In the genomic region with DNA sequence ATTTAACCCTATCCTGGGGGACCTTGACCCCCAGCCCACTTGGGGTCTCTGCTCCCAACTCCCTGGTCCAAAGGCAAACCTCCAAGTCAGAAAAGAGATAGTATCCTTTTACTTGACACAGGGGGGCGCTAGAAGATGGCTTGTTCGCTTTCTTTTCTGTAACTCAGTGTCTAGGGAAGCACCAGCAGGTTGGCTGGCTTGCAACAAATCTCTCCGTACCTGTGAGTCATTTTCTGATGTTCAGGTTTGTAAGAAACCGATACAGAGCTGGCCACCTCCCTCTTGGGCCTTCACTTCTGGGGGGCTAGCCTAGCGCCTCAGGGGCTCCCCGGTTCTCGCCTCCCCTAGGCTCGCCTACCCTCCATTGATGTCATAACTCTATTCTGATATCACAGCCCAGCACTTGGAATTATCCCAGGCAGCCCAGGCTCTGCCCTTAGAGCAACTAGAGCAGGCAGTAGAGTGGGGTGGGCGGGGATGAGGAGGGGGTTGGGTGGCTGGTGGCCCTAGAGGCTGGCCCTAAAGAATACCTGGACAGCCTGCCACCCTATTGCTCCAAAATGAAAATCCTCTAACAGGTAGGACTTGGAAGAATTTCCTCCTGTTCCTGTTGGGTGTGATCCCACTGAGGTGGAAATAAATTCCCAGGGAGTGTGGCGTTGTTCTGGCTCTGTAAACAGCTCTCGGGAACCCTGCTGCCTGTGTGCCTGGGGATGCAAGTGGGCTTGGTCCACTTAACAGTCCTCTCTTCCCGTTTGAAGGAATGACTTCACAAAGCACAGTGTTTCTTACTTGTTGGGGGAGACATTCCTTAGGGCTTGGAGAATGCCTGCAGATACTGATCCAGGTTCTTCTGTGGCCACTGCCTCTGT, we compare ENCODE assay signal across 8 cellular contexts.
DNase-seq lines count a peak whose midpoint lies in the region; ATAC-seq and TF ChIP-seq lines count a peak whose summit lies in the region.

No MANE protein-coding gene starts in this region.

- no peaks in the 10 kb centered on the region for H3K79me2 ChIP-seq in parathyroid adenoma

- peaks cover 2% of the 10 kb centered on the region for H3K27me3 Mint-ChIP-seq in activated T-cell treated with anti-CD3 and anti-CD28 coated beads, Interleukin-2, amount 50 U/mL, for 4 hours (ENCODE audit: low read depth)

- H2AFZ ChIP-seq in parathyroid adenoma: no peak overlapping the region

- no peaks in the 10 kb centered on the region for H3K27me3 ChIP-seq in parathyroid adenoma (ENCODE audit: control insufficient read depth, insufficient read depth, low read length)

- no peaks in the 10 kb centered on the region for H3K4me1 Mint-ChIP-seq in activated T-cell treated with anti-CD3 and anti-CD28 coated beads, Interleukin-2, amount 50 U/mL, for 4 hours (ENCODE audit: low read depth)

- peak; percentile 74 to 82 for ATAC-seq in activated T-cell treated with anti-CD3 and anti-CD28 coated beads, Interleukin-2, amount 50 U/mL, for 4 hours
- ATAC-seq in HG03097 (IDR thresholded peaks at IDR 0.05; ENCODE audit: low FRiP score, unreplicated experiment) (no peak), HG03521 (IDR thresholded peaks at IDR 0.05; ENCODE audit: unreplicated experiment) (no peak)

- H3K36me3 ChIP-seq in parathyroid adenoma (ENCODE audit: control insufficient read depth, insufficient read depth, low read length): no peaks in the 10 kb centered on the region

- H3K9me3 Mint-ChIP-seq in activated T-cell treated with anti-CD3 and anti-CD28 coated beads, Interleukin-2, amount 50 U/mL, for 4 hours: no peaks in the 10 kb centered on the region

- DNase-seq in Caki2 (ENCODE audit: low read depth): peak; percentile 55
- peak; percentile 62 for DNase-seq in HT1080 (ENCODE audit: low read depth)
- DNase-seq in NOMO-1 (lab: John Stamatoyannopoulos, UW; ENCODE audit: unreplicated experiment in 2 of 2): peak; percentile 51 to 70
- peak; percentile 25 for DNase-seq in activated T-cell treated with anti-CD3 and anti-CD28 coated beads, Interleukin-2, amount 50 U/mL, for 4 hours
- peak; percentile 29 for DNase-seq in foreskin melanocyte

- no peak overlapping the region for H3K9ac ChIP-seq in parathyroid adenoma

- no peaks in the 10 kb centered on the region for H3K4me1 ChIP-seq in parathyroid adenoma

- no peak overlapping the region for H3K4me2 ChIP-seq in parathyroid adenoma (ENCODE audit: low read length)

- no peaks in the 10 kb centered on the region for H3K36me3 Mint-ChIP-seq in activated T-cell treated with anti-CD3 and anti-CD28 coated beads, Interleukin-2, amount 50 U/mL, for 4 hours (ENCODE audit: insufficient read depth)

- peak; percentile 33 for TF ChIP-seq CTCF in parathyroid adenoma (IDR thresholded peaks at IDR 0.05)

- H3K4me3 ChIP-seq in parathyroid adenoma (ENCODE audit: low read depth, low read length): no peak overlapping the region

- no peak overlapping the region for H3K27ac ChIP-seq in parathyroid adenoma

- no peaks in the 10 kb centered on the region for H3K9me3 ChIP-seq in parathyroid adenoma (ENCODE audit: control insufficient read depth, low read length)

- in situ Hi-C loops in Caki2 (cut with HindIII; ENCODE audit: low pct_unique_long_range_greater_than_20kb, low sequenced_read_pairs): no loop called here

- H3K4me3 Mint-ChIP-seq in activated T-cell treated with anti-CD3 and anti-CD28 coated beads, Interleukin-2, amount 50 U/mL, for 4 hours: no peak overlapping the region

Comparison
In these comparisons a context has a peak if more than half of its experiments do, and no peak if none do; other contexts are left out.
1. ATAC-seq: peak in activated T-cell treated with anti-CD3 and anti-CD28 coated beads, Interleukin-2, amount 50 U/mL, for 4 hours (2 of 2); none in HG03097 (single experiment) and HG03521 (single experiment).
2. Peak in every context shown above with its lines, with median percentiles within 50 percentile points of each other: DNase-seq.